In genomic region chr2:61471905-61472805, GRCh38 we compare ENCODE assay signal across 8 cellular contexts. TPM values are rescaled to one million over a fixed set of nuclear protein-coding genes. Genes with fewer than 3 reads are reported as not detected.
DNase-seq lines count a peak whose midpoint lies in the region; ATAC-seq and TF ChIP-seq lines count a peak whose summit lies in the region.

No MANE protein-coding gene starts in this region.

- intact Hi-C loops in dendritic cell treated with granulocyte-macrophage colony-stimulating factor and Interleukin-4, amounts not matched to agents 40 ng/mL and 50 ng/mL, for 4 days (cut with micrococcal nuclease) = loop anchor here (2.0 to 5.0 kb wide), 3 partner anchors 45 to 405 kb away; partner anchors contain the start of genes SANBR and XPO1

- no peaks in the 10 kb centered on the region for H3K27me3 Mint-ChIP-seq in dendritic cell treated with granulocyte-macrophage colony-stimulating factor and Interleukin-4, amounts not matched to agents 40 ng/mL and 50 ng/mL, for 4 days

- no peaks in the 10 kb centered on the region for H3K9me3 Mint-ChIP-seq in dendritic cell treated with granulocyte-macrophage colony-stimulating factor and Interleukin-4, amounts not matched to agents 40 ng/mL and 50 ng/mL, for 4 days

- H3K27ac Mint-ChIP-seq in dendritic cell treated with granulocyte-macrophage colony-stimulating factor and Interleukin-4, amounts not matched to agents 40 ng/mL and 50 ng/mL, for 4 days = peak overlapping the region; percentile 99

- H3K9me3 ChIP-seq in mesodermal cell (ENCODE audit: control insufficient read depth, low read length) = no peaks in the 10 kb centered on the region

- 30 to 39% methylated on average over 14 to 16 of the region's 19 CpGs for WGBS in mesodermal cell (ENCODE audit: insufficient coverage in 2 of 2), 2 experiments

- peaks cover 43% of the 10 kb centered on the region for H3K36me3 Mint-ChIP-seq in dendritic cell treated with granulocyte-macrophage colony-stimulating factor and Interleukin-4, amounts not matched to agents 40 ng/mL and 50 ng/mL, for 4 days (ENCODE audit: low read depth)

- H3K4me1 ChIP-seq in mesodermal cell (ENCODE audit: control insufficient read depth, insufficient read depth, low read length, poor library complexity, severe bottlenecking) = no peaks in the 10 kb centered on the region

- peaks cover 20% of the 10 kb centered on the region for H3K4me1 Mint-ChIP-seq in dendritic cell treated with granulocyte-macrophage colony-stimulating factor and Interleukin-4, amounts not matched to agents 40 ng/mL and 50 ng/mL, for 4 days (ENCODE audit: low read depth)

- H3K4me3 ChIP-seq in mesodermal cell (ENCODE audit: extremely low read depth, insufficient read depth, low read length, poor library complexity, severe bottlenecking) = peak overlapping the region; percentile 97

- peaks cover 16% of the 10 kb centered on the region for H3K36me3 ChIP-seq in mesodermal cell (ENCODE audit: control insufficient read depth, insufficient read depth, low read length)

- H3K4me3 Mint-ChIP-seq in dendritic cell treated with granulocyte-macrophage colony-stimulating factor and Interleukin-4, amounts not matched to agents 40 ng/mL and 50 ng/mL, for 4 days = peak overlapping the region; percentile 92

- ATAC-seq in HG02970 (IDR thresholded peaks at IDR 0.05; ENCODE audit: low FRiP score, unreplicated experiment) (peak; percentile 7), SK-N-SH treated with all-trans-retinoic acid at 6 μM for 48 hours (peak; percentile 11), HG03342 (IDR thresholded peaks at IDR 0.05; ENCODE audit: unreplicated experiment) (no peak), GM21619 (IDR thresholded peaks at IDR 0.05; ENCODE audit: unreplicated experiment) (no peak)

- DNase-seq in ELF-1 (ENCODE audit: low read depth, low spot score) = peak; percentile 31
- no peak for DNase-seq in SHP77 (lab: John Stamatoyannopoulos, UW)

- H3K27ac ChIP-seq in mesodermal cell (ENCODE audit: low read depth, low read length, severe bottlenecking) = peak overlapping the region; percentile 97

TF ChIP-seq in SK-N-SH treated with all-trans-retinoic acid at 6 μM for 48 hours, 23 proteins besides CTCF, POLR2A, EP300 and RAD21:
- TF ChIP-seq ZFP3 (CRISPR knock-in tag; IDR thresholded peaks at IDR 0.05) = no peak
- TF ChIP-seq ISL1 (CRISPR knock-in tag; IDR thresholded peaks at IDR 0.05) = no peak
- TF ChIP-seq GLIS3 (CRISPR knock-in tag; IDR thresholded peaks at IDR 0.05) = no peak
- TF ChIP-seq RARB (CRISPR knock-in tag; IDR thresholded peaks at IDR 0.05) = no peak
- TF ChIP-seq, protein P1, sequence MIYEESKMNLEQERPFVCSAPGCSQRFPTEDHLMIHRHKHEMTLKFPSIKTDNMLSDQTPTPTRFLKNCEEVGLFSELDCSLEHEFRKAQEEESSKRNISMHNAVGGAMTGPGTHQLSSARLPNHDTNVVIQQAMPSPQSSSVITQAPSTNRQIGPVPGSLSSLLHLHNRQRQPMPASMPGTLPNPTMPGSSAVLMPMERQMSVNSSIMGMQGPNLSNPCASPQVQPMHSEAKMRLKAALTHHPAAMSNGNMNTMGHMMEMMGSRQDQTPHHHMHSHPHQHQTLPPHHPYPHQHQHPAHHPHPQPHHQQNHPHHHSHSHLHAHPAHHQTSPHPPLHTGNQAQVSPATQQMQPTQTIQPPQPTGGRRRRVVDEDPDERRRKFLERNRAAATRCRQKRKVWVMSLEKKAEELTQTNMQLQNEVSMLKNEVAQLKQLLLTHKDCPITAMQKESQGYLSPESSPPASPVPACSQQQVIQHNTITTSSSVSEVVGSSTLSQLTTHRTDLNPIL (CRISPR knock-in tag; IDR thresholded peaks at IDR 0.05; ENCODE audit: low read depth) = no peak
- TF ChIP-seq SNAI2 (CRISPR knock-in tag; IDR thresholded peaks at IDR 0.05) = no peak
- TF ChIP-seq ZC3H10 (CRISPR knock-in tag; IDR thresholded peaks at IDR 0.05) = no peak
- TF ChIP-seq ZFP30 (CRISPR knock-in tag; IDR thresholded peaks at IDR 0.05) = no peak
- no peak for TF ChIP-seq TOX (CRISPR knock-in tag; IDR thresholded peaks at IDR 0.05; ENCODE audit: borderline replicate concordance)
- TF ChIP-seq PPARA (CRISPR knock-in tag; IDR thresholded peaks at IDR 0.05; ENCODE audit: borderline replicate concordance) = no peak
- no peak for TF ChIP-seq CSDC2 (CRISPR knock-in tag; IDR thresholded peaks at IDR 0.05)
- no peak for TF ChIP-seq ESRRG (CRISPR knock-in tag; IDR thresholded peaks at IDR 0.05)

RNA-seq across cellular contexts. Expression of gene USP34, which starts 1.3 kb away (rescaled TPM):
- 64.8 TPM for polyA plus RNA-seq in mesodermal cell (2013, experiment 1 of 2)
- polyA plus RNA-seq in mesodermal cell (2013, experiment 2 of 2) = 66.9 TPM

Comparison
In these comparisons a context has a peak if more than half of its experiments do, and no peak if none do; other contexts are left out.
1. ATAC-seq: peak in HG02970 (single experiment) and SK-N-SH treated with all-trans-retinoic acid at 6 μM for 48 hours (single experiment); none in HG03342 (single experiment) and GM21619 (single experiment).